In genomic region chr5:73615085-73615484, GRCh38 we compare ENCODE assay signal across 15 cellular contexts. TPM values are rescaled to one million over a fixed set of nuclear protein-coding genes. Genes with fewer than 3 reads are reported as not detected.
"Had no signal": no experiment of that assay in that cellular context is flagged by ENCODE, and none has a peak within 500 bp of the region (broad histone marks: within the 10 kb centered on the region; RNA-seq: fewer than 3 reads in every experiment).

No MANE protein-coding gene starts in this region.

- H3K4me3 ChIP-seq: gastrocnemius medialis, left ventricle myocardium inferior had no signal

- H3K27me3 ChIP-seq: gastrocnemius medialis, neutrophil had no signal

- H3K4me1 ChIP-seq: gastrocnemius medialis, left ventricle myocardium inferior had no signal

- H3K27ac Mint-ChIP-seq: activated CD4-positive, alpha-beta T cell treated with anti-CD3 and anti-CD28 coated beads, Interleukin-2, amount 10 ng/mL, durations not matched to agents 7 days and 5 days; activated naive CD8-positive, alpha-beta T cell treated with anti-CD3 and anti-CD28 coated beads for 36 hours; activated T-cell treated with anti-CD3 and anti-CD28 coated beads, Interleukin-2, amount 50 U/mL, for 72 hours; brain; memory B cell; natural killer cell; stimulated activated memory B cell treated with anti-CD40 and anti-IgM and Interleukin-4, amounts not matched to agents 10 μg/mL and 1 μg/mL and 100 μg/mL, for 72 hours; T-helper 2 cell treated with Interferon-gamma antibody and Interleukin-4, amounts not matched to agents 5 μg/mL and 100 μg/mL, for 36 hours had no signal

- H3K36me3 Mint-ChIP-seq: activated naive CD8-positive, alpha-beta T cell treated with anti-CD3 and anti-CD28 coated beads for 36 hours; brain; memory B cell; natural killer cell; stimulated activated memory B cell treated with anti-CD40 and anti-IgM and Interleukin-4, amounts not matched to agents 10 μg/mL and 1 μg/mL and 100 μg/mL, for 72 hours had no signal

- H3K36me3 ChIP-seq: gastrocnemius medialis, left ventricle myocardium inferior, neutrophil had no signal

- H3K4me3 Mint-ChIP-seq: activated CD4-positive, alpha-beta T cell treated with anti-CD3 and anti-CD28 coated beads, Interleukin-2, amount 10 ng/mL, durations not matched to agents 7 days and 5 days; activated naive CD8-positive, alpha-beta T cell treated with anti-CD3 and anti-CD28 coated beads for 36 hours; activated T-cell treated with anti-CD3 and anti-CD28 coated beads, Interleukin-2, amount 50 U/mL, for 72 hours; brain; memory B cell; natural killer cell; stimulated activated memory B cell treated with anti-CD40 and anti-IgM and Interleukin-4, amounts not matched to agents 10 μg/mL and 1 μg/mL and 100 μg/mL, for 72 hours; T-helper 2 cell treated with Interferon-gamma antibody and Interleukin-4, amounts not matched to agents 5 μg/mL and 100 μg/mL, for 36 hours had no signal

- H3K27ac ChIP-seq: gastrocnemius medialis, left ventricle myocardium inferior, neutrophil had no signal

- DNase-seq: activated CD4-positive, alpha-beta T cell treated with anti-CD3 and anti-CD28 coated beads, Interleukin-2, amount 10 ng/mL, durations not matched to agents 7 days and 5 days; activated CD8-positive, alpha-beta memory T cell treated with anti-CD3 and anti-CD28 coated beads, Interleukin-2, amount 50 U/mL, for 48 hours; activated gamma-delta T cell treated with Interleukin-2 at 50 U/mL for 16 hours; activated naive CD8-positive, alpha-beta T cell treated with anti-CD3 and anti-CD28 coated beads for 36 hours; activated T-cell treated with anti-CD3 and anti-CD28 coated beads, Interleukin-2, amount 50 U/mL, for 72 hours; effector CD8-positive, alpha-beta T cell; gastrocnemius medialis; left ventricle myocardium inferior; natural killer cell; stimulated activated CD4-positive, alpha-beta T cell treated with anti-CD3 and anti-CD28 coated beads, Interleukin-2, amount 100 ng/mL, for 48 hours had no signal

- ATAC-seq: activated T-cell treated with anti-CD3 and anti-CD28 coated beads, Interleukin-2, amount 50 U/mL, for 72 hours; gastrocnemius medialis; natural killer cell; stimulated activated memory B cell treated with anti-CD40 and anti-IgM and Interleukin-4, amounts not matched to agents 10 μg/mL and 1 μg/mL and 100 μg/mL, for 72 hours had no signal

- H3K9me3 Mint-ChIP-seq: activated CD4-positive, alpha-beta T cell treated with anti-CD3 and anti-CD28 coated beads, Interleukin-2, amount 10 ng/mL, durations not matched to agents 7 days and 5 days; activated naive CD8-positive, alpha-beta T cell treated with anti-CD3 and anti-CD28 coated beads for 36 hours; activated T-cell treated with anti-CD3 and anti-CD28 coated beads, Interleukin-2, amount 50 U/mL, for 72 hours; memory B cell; natural killer cell; T-helper 2 cell treated with Interferon-gamma antibody and Interleukin-4, amounts not matched to agents 5 μg/mL and 100 μg/mL, for 36 hours had no signal

- H3K9me3 ChIP-seq: gastrocnemius medialis, left ventricle myocardium inferior, neutrophil had no signal

- H3K4me1 Mint-ChIP-seq: activated CD4-positive, alpha-beta T cell treated with anti-CD3 and anti-CD28 coated beads, Interleukin-2, amount 10 ng/mL, durations not matched to agents 7 days and 5 days; activated naive CD8-positive, alpha-beta T cell treated with anti-CD3 and anti-CD28 coated beads for 36 hours; memory B cell; natural killer cell; stimulated activated memory B cell treated with anti-CD40 and anti-IgM and Interleukin-4, amounts not matched to agents 10 μg/mL and 1 μg/mL and 100 μg/mL, for 72 hours had no signal

RNA-seq across cellular contexts. Expression of gene ARHGEF28, which starts 10.9 kb away (rescaled TPM):
- total RNA-seq: activated CD4-positive, alpha-beta T cell treated with anti-CD3 and anti-CD28 coated beads, Interleukin-2, amount 10 ng/mL, durations not matched to agents 7 days and 5 days; activated naive CD8-positive, alpha-beta T cell treated with anti-CD3 and anti-CD28 coated beads for 36 hours had no signal
